Comparison of ENCODE assay signal across 2 cellular contexts in genomic region chr12:148676-149416, GRCh38.
TF ChIP-seq lines count a peak whose summit lies in the region.

No MANE protein-coding gene starts in this region.

TF ChIP-seq in H1, 55 proteins besides CTCF, POLR2A, EP300 and RAD21 (continued from another document):
- TF ChIP-seq MAFK (IDR thresholded peaks at IDR 0.05; ENCODE audit: low read depth, low read length) (no peak), CHD2 (IDR thresholded peaks at IDR 0.05; ENCODE audit: low read length) (no peak), CREB1 (IDR thresholded peaks at IDR 0.05) (no peak), MAX (IDR thresholded peaks at IDR 0.05) (no peak)
TF ChIP-seq in H1: peak in this region for 0.

TF ChIP-seq in neural cell, 6 proteins besides CTCF, POLR2A, EP300 and RAD21:
- TF ChIP-seq REST (IDR thresholded peaks at IDR 0.05; ENCODE audit: borderline replicate concordance), result no peak
- TF ChIP-seq MXI1 (conservative IDR thresholded peaks at IDR 0.05; ENCODE audit: poor library complexity, severe bottlenecking), result no peak
- TF ChIP-seq TAF1 (IDR thresholded peaks at IDR 0.05; ENCODE audit: low read depth), result no peak
- TF ChIP-seq EZH2 (IDR thresholded peaks at IDR 0.05; ENCODE audit: borderline replicate concordance, insufficient read depth, low read length, poor library complexity, severe bottlenecking), result no peak
- TF ChIP-seq SMC3 (conservative IDR thresholded peaks at IDR 0.05; ENCODE audit: poor library complexity), result no peak
- no peak for TF ChIP-seq POLR2AphosphoS5 (IDR thresholded peaks at IDR 0.05)
